In the genomic region with DNA sequence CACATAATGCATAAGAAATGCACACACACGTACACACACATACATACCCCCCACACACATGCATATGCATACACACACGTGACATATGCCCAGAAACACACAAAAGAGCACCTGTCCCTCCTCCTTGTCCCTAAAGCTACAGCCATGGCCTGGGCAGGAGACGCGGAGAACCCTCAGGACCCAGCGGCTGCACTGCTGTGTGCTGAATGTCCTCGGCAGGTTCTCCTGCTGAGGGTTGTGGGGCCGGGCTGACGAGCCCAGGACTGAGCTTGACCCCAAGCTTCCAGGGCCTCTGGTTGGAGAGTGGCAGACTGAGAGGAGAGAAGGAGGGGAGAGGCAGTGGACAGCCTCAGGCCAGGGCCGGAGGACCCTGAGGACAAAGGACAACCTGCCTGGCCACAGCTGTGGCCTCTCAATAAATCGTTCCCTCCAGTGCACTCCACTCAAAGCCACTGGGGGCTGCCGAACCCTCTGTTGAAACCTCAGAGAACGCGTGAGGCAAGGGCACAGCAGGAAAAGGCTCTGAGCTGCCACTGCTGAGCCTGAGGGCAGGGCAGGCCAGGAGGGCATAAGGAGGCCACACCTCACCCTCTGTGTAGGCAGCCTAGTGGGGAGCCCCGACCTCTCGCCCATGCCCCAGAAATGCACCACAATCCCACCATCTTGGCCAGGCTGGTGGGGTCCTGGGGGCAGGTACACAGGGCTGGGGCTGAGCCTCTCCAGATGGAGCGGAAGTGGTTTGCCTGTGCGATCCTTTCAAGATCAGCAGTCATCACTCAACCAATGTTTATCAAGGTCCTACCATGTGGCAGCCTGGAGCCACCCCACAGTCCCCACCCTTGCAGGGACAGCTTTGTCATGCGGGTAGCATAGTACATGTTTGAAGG, we compare ENCODE assay signal across 1 cellular context.
TF ChIP-seq lines count a peak whose summit lies in the region.

No MANE protein-coding gene starts in this region.

TF ChIP-seq in HepG2, 621 proteins besides CTCF, POLR2A, EP300 and RAD21 (continued from another document):
- TF ChIP-seq, protein P1, sequence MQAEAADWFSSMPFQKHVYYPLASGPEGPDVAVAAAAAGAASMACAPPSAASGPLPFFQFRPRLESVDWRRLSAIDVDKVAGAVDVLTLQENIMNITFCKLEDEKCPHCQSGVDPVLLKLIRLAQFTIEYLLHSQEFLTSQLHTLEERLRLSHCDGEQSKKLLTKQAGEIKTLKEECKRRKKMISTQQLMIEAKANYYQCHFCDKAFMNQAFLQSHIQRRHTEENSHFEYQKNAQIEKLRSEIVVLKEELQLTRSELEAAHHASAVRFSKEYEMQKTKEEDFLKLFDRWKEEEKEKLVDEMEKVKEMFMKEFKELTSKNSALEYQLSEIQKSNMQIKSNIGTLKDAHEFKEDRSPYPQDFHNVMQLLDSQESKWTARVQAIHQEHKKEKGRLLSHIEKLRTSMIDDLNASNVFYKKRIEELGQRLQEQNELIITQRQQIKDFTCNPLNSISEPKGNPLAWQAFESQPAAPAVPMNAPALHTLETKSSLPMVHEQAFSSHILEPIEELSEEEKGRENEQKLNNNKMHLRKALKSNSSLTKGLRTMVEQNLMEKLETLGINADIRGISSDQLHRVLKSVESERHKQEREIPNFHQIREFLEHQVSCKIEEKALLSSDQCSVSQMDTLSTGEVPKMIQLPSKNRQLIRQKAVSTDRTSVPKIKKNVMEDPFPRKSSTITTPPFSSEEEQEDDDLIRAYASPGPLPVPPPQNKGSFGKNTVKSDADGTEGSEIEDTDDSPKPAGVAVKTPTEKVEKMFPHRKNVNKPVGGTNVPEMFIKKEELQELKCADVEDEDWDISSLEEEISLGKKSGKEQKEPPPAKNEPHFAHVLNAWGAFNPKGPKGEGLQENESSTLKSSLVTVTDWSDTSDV (CRISPR knock-in tag; IDR thresholded peaks at IDR 0.05): no peak
- TF ChIP-seq ZNF564 (CRISPR knock-in tag; IDR thresholded peaks at IDR 0.05) (no peak), ATF3 (CRISPR knock-in tag; IDR thresholded peaks at IDR 0.05) (no peak), STAG1 (CRISPR knock-in tag; IDR thresholded peaks at IDR 0.05) (0 out of 2 replicates have a peak, but pooled peaks have one; percentile 5), RAD51 (IDR thresholded peaks at IDR 0.05; ENCODE audit: borderline replicate concordance) (0 out of 2 replicates have a peak, but pooled peaks have one; percentile 14), MNT (IDR thresholded peaks at IDR 0.05) (peak; percentile 91)
- TF ChIP-seq, protein P2, sequence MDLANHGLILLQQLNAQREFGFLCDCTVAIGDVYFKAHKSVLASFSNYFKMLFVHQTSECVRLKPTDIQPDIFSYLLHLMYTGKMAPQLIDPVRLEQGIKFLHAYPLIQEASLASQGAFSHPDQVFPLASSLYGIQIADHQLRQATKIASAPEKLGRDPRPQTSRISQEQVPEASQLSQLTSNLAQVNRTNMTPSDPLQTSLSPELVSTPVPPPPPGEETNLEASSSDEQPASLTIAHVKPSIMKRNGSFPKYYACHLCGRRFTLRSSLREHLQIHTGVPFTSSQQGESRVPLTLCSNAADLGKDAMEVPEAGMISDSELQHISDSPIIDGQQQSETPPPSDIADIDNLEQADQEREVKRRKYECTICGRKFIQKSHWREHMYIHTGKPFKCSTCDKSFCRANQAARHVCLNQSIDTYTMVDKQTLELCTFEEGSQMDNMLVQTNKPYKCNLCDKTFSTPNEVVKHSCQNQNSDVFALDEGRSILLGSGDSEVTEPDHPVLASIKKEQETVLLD (CRISPR knock-in tag; IDR thresholded peaks at IDR 0.05; ENCODE audit: low read depth): no peak
- TF ChIP-seq, protein P3, sequence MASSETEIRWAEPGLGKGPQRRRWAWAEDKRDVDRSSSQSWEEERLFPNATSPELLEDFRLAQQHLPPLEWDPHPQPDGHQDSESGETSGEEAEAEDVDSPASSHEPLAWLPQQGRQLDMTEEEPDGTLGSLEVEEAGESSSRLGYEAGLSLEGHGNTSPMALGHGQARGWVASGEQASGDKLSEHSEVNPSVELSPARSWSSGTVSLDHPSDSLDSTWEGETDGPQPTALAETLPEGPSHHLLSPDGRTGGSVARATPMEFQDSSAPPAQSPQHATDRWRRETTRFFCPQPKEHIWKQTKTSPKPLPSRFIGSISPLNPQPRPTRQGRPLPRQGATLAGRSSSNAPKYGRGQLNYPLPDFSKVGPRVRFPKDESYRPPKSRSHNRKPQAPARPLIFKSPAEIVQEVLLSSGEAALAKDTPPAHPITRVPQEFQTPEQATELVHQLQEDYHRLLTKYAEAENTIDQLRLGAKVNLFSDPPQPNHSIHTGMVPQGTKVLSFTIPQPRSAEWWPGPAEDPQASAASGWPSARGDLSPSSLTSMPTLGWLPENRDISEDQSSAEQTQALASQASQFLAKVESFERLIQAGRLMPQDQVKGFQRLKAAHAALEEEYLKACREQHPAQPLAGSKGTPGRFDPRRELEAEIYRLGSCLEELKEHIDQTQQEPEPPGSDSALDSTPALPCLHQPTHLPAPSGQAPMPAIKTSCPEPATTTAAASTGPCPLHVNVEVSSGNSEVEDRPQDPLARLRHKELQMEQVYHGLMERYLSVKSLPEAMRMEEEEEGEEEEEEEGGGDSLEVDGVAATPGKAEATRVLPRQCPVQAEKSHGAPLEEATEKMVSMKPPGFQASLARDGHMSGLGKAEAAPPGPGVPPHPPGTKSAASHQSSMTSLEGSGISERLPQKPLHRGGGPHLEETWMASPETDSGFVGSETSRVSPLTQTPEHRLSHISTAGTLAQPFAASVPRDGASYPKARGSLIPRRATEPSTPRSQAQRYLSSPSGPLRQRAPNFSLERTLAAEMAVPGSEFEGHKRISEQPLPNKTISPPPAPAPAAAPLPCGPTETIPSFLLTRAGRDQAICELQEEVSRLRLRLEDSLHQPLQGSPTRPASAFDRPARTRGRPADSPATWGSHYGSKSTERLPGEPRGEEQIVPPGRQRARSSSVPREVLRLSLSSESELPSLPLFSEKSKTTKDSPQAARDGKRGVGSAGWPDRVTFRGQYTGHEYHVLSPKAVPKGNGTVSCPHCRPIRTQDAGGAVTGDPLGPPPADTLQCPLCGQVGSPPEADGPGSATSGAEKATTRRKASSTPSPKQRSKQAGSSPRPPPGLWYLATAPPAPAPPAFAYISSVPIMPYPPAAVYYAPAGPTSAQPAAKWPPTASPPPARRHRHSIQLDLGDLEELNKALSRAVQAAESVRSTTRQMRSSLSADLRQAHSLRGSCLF (CRISPR knock-in tag; IDR thresholded peaks at IDR 0.05; ENCODE audit: borderline replicate concordance): no peak
TF ChIP-seq in HepG2: peak in this region for 3.
